28 cellular contexts compared by ENCODE assay signal in genomic region chr2:1842945-1843344, GRCh38.
"Had no signal": no experiment of that assay in that cellular context is flagged by ENCODE, and none has a peak within 500 bp of the region (broad histone marks: within the 10 kb centered on the region; RNA-seq: fewer than 3 reads in every experiment).

No MANE protein-coding gene starts in this region.

- H3K4me3 Mint-ChIP-seq: mesothelial cell of epicardium; naive B cell; natural killer cell; nephron progenitor cell; stimulated activated memory B cell treated with anti-CD40 and anti-IgM and Interleukin-4, amounts not matched to agents 10 μg/mL and 1 μg/mL and 100 μg/mL, for 72 hours had no signal

- FAIRE-seq: keratinocyte had no signal

- H3K9me3 ChIP-seq: heart right ventricle, lower lobe of right lung, right atrium auricular region, right lobe of liver, stomach, thoracic aorta, tibial artery, uterus had no signal

- H3K9me3 Mint-ChIP-seq: mesothelial cell of epicardium; naive B cell; natural killer cell; nephron progenitor cell; stimulated activated memory B cell treated with anti-CD40 and anti-IgM and Interleukin-4, amounts not matched to agents 10 μg/mL and 1 μg/mL and 100 μg/mL, for 72 hours had no signal

- H3K27me3 ChIP-seq: hepatocyte, right atrium auricular region, right lobe of liver, tibial artery, uterus had no signal

- H3K36me3 ChIP-seq: heart right ventricle, lower lobe of right lung, right atrium auricular region, right lobe of liver, stomach, thoracic aorta, tibial artery, uterus had no signal

- ATAC-seq: heart right ventricle; left cardiac atrium; left lobe of liver; natural killer cell; right lobe of liver; stimulated activated memory B cell treated with anti-CD40 and anti-IgM and Interleukin-4, amounts not matched to agents 10 μg/mL and 1 μg/mL and 100 μg/mL, for 72 hours; stimulated activated naive CD8-positive, alpha-beta T cell treated with anti-CD3 and anti-CD28 coated beads, Interleukin-15, Interleukin-2, amounts not matched to agents 100 U/mL and 50 U/mL, for 24 hours had no signal

- H3K27ac Mint-ChIP-seq: mesothelial cell of epicardium; naive B cell; natural killer cell; nephron progenitor cell; progenitor cell of endocrine pancreas; stimulated activated memory B cell treated with anti-CD40 and anti-IgM and Interleukin-4, amounts not matched to agents 10 μg/mL and 1 μg/mL and 100 μg/mL, for 72 hours had no signal

- H3K27ac ChIP-seq: heart right ventricle, hepatocyte, lower lobe of right lung, parathyroid adenoma, right atrium auricular region, right lobe of liver, stomach, thoracic aorta, tibial artery, uterus had no signal

- H3K36me3 Mint-ChIP-seq: mesothelial cell of epicardium; naive B cell; natural killer cell; stimulated activated memory B cell treated with anti-CD40 and anti-IgM and Interleukin-4, amounts not matched to agents 10 μg/mL and 1 μg/mL and 100 μg/mL, for 72 hours had no signal

- H3K4me1 Mint-ChIP-seq: naive B cell; natural killer cell; stimulated activated memory B cell treated with anti-CD40 and anti-IgM and Interleukin-4, amounts not matched to agents 10 μg/mL and 1 μg/mL and 100 μg/mL, for 72 hours had no signal

- H3K4me3 ChIP-seq: heart right ventricle, hepatocyte, lower lobe of right lung, right atrium auricular region, right lobe of liver, smooth muscle cell, stomach, thoracic aorta, tibial artery, uterus had no signal

- H3K9ac ChIP-seq: parathyroid adenoma had no signal

- H2AFZ ChIP-seq: hepatocyte, parathyroid adenoma had no signal

- H3K79me2 ChIP-seq: hepatocyte, parathyroid adenoma had no signal

- H3K4me2 ChIP-seq: hepatocyte, smooth muscle cell had no signal

- H3K4me1 ChIP-seq: heart right ventricle, lower lobe of right lung, parathyroid adenoma, right atrium auricular region, right lobe of liver, stomach, tibial artery, uterus had no signal

- DNase-seq: heart right ventricle; kidney glomerular epithelial cell; left cardiac atrium; lower lobe of right lung; naive B cell; natural killer cell; nephron progenitor cell; nucleus accumbens; right lobe of liver; stimulated activated CD4-positive, alpha-beta T cell treated with anti-CD3 and anti-CD28 coated beads, Interleukin-1b, Interleukin-23, amount 100 ng/mL, for 48 hours; stimulated activated CD4-positive, alpha-beta T cell treated with anti-CD3 and anti-CD28 coated beads, Interleukin-2, amount 100 ng/mL, for 48 hours; stimulated activated CD4-positive, alpha-beta T cell treated with anti-CD3 and anti-CD28 coated beads, Interleukin-4, amount 100 ng/mL, for 4 hours; stimulated activated CD8-positive, alpha-beta memory T cell treated with anti-CD3 and anti-CD28 coated beads, Interleukin-4, amount 100 ng/mL, for 48 hours; stimulated activated naive CD8-positive, alpha-beta T cell treated with anti-CD3 and anti-CD28 coated beads, Interleukin-15, Interleukin-2, amounts not matched to agents 100 U/mL and 50 U/mL, for 24 hours; stomach; trophoblast cell; uterus had no signal
